8 cellular contexts compared by ENCODE assay signal in genomic region chr4:75289843-75290616, GRCh38.
DNase-seq lines count a peak whose midpoint lies in the region; ATAC-seq, FAIRE-seq and TF ChIP-seq lines count a peak whose summit lies in the region.

No MANE protein-coding gene starts in this region.

- no peaks in the 10 kb centered on the region for H3K27me3 Mint-ChIP-seq in activated CD8-positive, alpha-beta T cell treated with anti-CD3 and anti-CD28 coated beads, Interleukin-2, amount 10 ng/mL, durations not matched to agents 7 days and 5 days (ENCODE audit: low read depth)

- TF ChIP-seq POLR2A in GM18505 (IDR thresholded peaks at IDR 0.05; ENCODE audit: borderline replicate concordance, extremely low read depth, insufficient read depth, insufficient read length), result no peak

- dilution Hi-C loops in keratinocyte (cut with MboI; ENCODE audit: extremely low pct_ligation_motif_present, low sequenced_read_pairs), result no loop called here

- POLR2A ChIA-PET in activated CD8-positive, alpha-beta T cell treated with anti-CD3 and anti-CD28 coated beads, Interleukin-2, amount 10 ng/mL, durations not matched to agents 7 days and 5 days (lab: Charles Lee), result no interaction called here

- ATAC-seq in GM18505 (IDR thresholded peaks at IDR 0.05; ENCODE audit: unreplicated experiment), result peak; percentile 75
- no peak for ATAC-seq in GM21717 (IDR thresholded peaks at IDR 0.05; ENCODE audit: unreplicated experiment)
- no peak for ATAC-seq in GM18502 (IDR thresholded peaks at IDR 0.05; ENCODE audit: poor library complexity, unreplicated experiment)
- no peak for ATAC-seq in activated CD8-positive, alpha-beta T cell treated with anti-CD3 and anti-CD28 coated beads, Interleukin-2, amount 10 ng/mL, durations not matched to agents 7 days and 5 days

- DNase-seq in HT1080 (ENCODE audit: low read depth) (peak; percentile 4), SK-N-DZ (ENCODE audit: low spot score) (peak; percentile 2), keratinocyte (ENCODE audit: low read depth, low spot score) (no peak), activated gamma-delta T cell treated with Interleukin-2 at 50 U/mL for 16 hours (no peak)
- no peak for DNase-seq in activated CD8-positive, alpha-beta T cell treated with anti-CD3 and anti-CD28 coated beads, Interleukin-2, amount 10 ng/mL, durations not matched to agents 7 days and 5 days

- H3K79me2 ChIP-seq in keratinocyte (ENCODE audit: control insufficient read depth, insufficient read depth, low read length), result no peaks in the 10 kb centered on the region

- no peaks in the 10 kb centered on the region for H3K9me3 ChIP-seq in keratinocyte (ENCODE audit: control insufficient read depth, low read depth, low read length)

- TF ChIP-seq CTCF in keratinocyte (optimal IDR thresholded peaks at IDR 0.05 in 1 of 3, IDR thresholded peaks at IDR 0.05 in 1 of 3, conservative IDR thresholded peaks at IDR 0.05 in 1 of 3; ENCODE audit: extremely low read depth in 1 of 3, insufficient read depth in 2 of 3, low read length in 3 of 3), result peak; percentile 52 to 72 (median 63)

- no peaks in the 10 kb centered on the region for H3K9me3 Mint-ChIP-seq in activated CD8-positive, alpha-beta T cell treated with anti-CD3 and anti-CD28 coated beads, Interleukin-2, amount 10 ng/mL, durations not matched to agents 7 days and 5 days (ENCODE audit: insufficient read depth)

- H3K27ac Mint-ChIP-seq in activated CD8-positive, alpha-beta T cell treated with anti-CD3 and anti-CD28 coated beads, Interleukin-2, amount 10 ng/mL, durations not matched to agents 7 days and 5 days, result no peak overlapping the region

- no peaks in the 10 kb centered on the region for H4K20me1 ChIP-seq in keratinocyte (ENCODE audit: control insufficient read depth, extremely low read depth, insufficient read depth, low read length)

- H3K27me3 ChIP-seq in keratinocyte (ENCODE audit: control insufficient read depth, extremely low read depth, insufficient read depth, low read length), result no peaks in the 10 kb centered on the region

- peak overlapping the region; percentile 35 for H3K4me2 ChIP-seq in keratinocyte (ENCODE audit: control insufficient read depth, extremely low read depth, insufficient read depth, low read depth, low read length)

- H3K27ac ChIP-seq in keratinocyte (ENCODE audit: control insufficient read depth, insufficient read depth, low read length), result no peak overlapping the region

- no peaks in the 10 kb centered on the region for H3K9me1 ChIP-seq in keratinocyte (ENCODE audit: control insufficient read depth, extremely low read depth, insufficient read depth, low read length)

- no peaks in the 10 kb centered on the region for H3K36me3 Mint-ChIP-seq in activated CD8-positive, alpha-beta T cell treated with anti-CD3 and anti-CD28 coated beads, Interleukin-2, amount 10 ng/mL, durations not matched to agents 7 days and 5 days (ENCODE audit: low read depth)

- H3K4me1 Mint-ChIP-seq in activated CD8-positive, alpha-beta T cell treated with anti-CD3 and anti-CD28 coated beads, Interleukin-2, amount 10 ng/mL, durations not matched to agents 7 days and 5 days (ENCODE audit: low read depth), result no peaks in the 10 kb centered on the region

- CTCF ChIA-PET in activated CD8-positive, alpha-beta T cell treated with anti-CD3 and anti-CD28 coated beads, Interleukin-2, amount 10 ng/mL, durations not matched to agents 7 days and 5 days (lab: Charles Lee), result no interaction called here

- H3K36me3 ChIP-seq in keratinocyte (ENCODE audit: control insufficient read depth in 2 of 2, extremely low read depth in 1 of 2, insufficient read depth in 2 of 2, low read length in 2 of 2), result no peaks in the 10 kb centered on the region

- H3K4me1 ChIP-seq in keratinocyte (ENCODE audit: control insufficient read depth, extremely low read depth, insufficient read depth, low read length), result peaks cover 9% of the 10 kb centered on the region

- no peak overlapping the region for H3K4me3 Mint-ChIP-seq in activated CD8-positive, alpha-beta T cell treated with anti-CD3 and anti-CD28 coated beads, Interleukin-2, amount 10 ng/mL, durations not matched to agents 7 days and 5 days

- H2AFZ ChIP-seq in keratinocyte (ENCODE audit: control insufficient read depth, low read length), result peak overlapping the region; percentile 87

- H3K9ac ChIP-seq in keratinocyte (ENCODE audit: control insufficient read depth, extremely low read depth, insufficient read depth, low read length), result no peak overlapping the region

- no peak overlapping the region for H3K4me3 ChIP-seq in keratinocyte (ENCODE audit: control insufficient read depth in 2 of 3, extremely low read depth in 1 of 3, insufficient read depth in 2 of 3, low read depth in 1 of 3, low read length in 3 of 3)

- FAIRE-seq in keratinocyte (lab: Jason Lieb, UNC), result peak; percentile 53

Comparison
In these comparisons a context has a peak if more than half of its experiments do, and no peak if none do; other contexts are left out.
1. DNase-seq: peak in HT1080 (single experiment) and SK-N-DZ (single experiment); none in keratinocyte (single experiment), activated gamma-delta T cell treated with Interleukin-2 at 50 U/mL for 16 hours (single experiment) and activated CD8-positive, alpha-beta T cell treated with anti-CD3 and anti-CD28 coated beads, Interleukin-2, amount 10 ng/mL, durations not matched to agents 7 days and 5 days (single experiment).